1 cellular context compared by ENCODE assay signal in genomic region chr2:202871161-202872141, GRCh38.
TF ChIP-seq lines count a peak whose summit lies in the region.

TSS of gene ICA1L (minus strand) at chr2:202871766. CDS start at chr2:202829009, 42,757 bp downstream.

TF ChIP-seq in HepG2, 621 proteins besides CTCF, POLR2A, EP300 and RAD21 (continued from another document and continues in another):
- TF ChIP-seq USF2 (IDR thresholded peaks at IDR 0.05; ENCODE audit: low read depth, low read length) = no peak
- no peak; the same call in 1 of the 2 replicates for TF ChIP-seq USF2 (CRISPR knock-in tag; IDR thresholded peaks at IDR 0.05; ENCODE audit: borderline replicate concordance)
- no peak for TF ChIP-seq POLR2G (IDR thresholded peaks at IDR 0.05; ENCODE audit: low read depth, low read length)
- no peak for TF ChIP-seq ZNF672 (CRISPR knock-in tag; IDR thresholded peaks at IDR 0.05)
- no peak for TF ChIP-seq BRF2 (CRISPR knock-in tag; IDR thresholded peaks at IDR 0.05)
- TF ChIP-seq MATR3 (CRISPR knock-in tag; IDR thresholded peaks at IDR 0.05) = no peak
- TF ChIP-seq AHDC1 (CRISPR knock-in tag; IDR thresholded peaks at IDR 0.05; ENCODE audit: borderline replicate concordance) = no peak
- TF ChIP-seq ZNF567 (CRISPR knock-in tag; IDR thresholded peaks at IDR 0.05; ENCODE audit: borderline replicate concordance) = no peak
- 0 out of 2 replicates have a peak, but pooled peaks have one; percentile 40 for TF ChIP-seq LRRFIP1 (CRISPR knock-in tag; conservative IDR thresholded peaks at IDR 0.05)
- no peak for TF ChIP-seq KDM1A (CRISPR knock-in tag; IDR thresholded peaks at IDR 0.05)
- no peak for TF ChIP-seq HOMEZ (CRISPR knock-in tag; IDR thresholded peaks at IDR 0.05; ENCODE audit: low read depth)
- no peak for TF ChIP-seq ATAD3A (CRISPR knock-in tag; IDR thresholded peaks at IDR 0.05)
- TF ChIP-seq ZNF142 (CRISPR knock-in tag; IDR thresholded peaks at IDR 0.05) = peak; percentile 66; the same call in 1 of the 2 replicates
- peak; percentile 80 for TF ChIP-seq ARHGAP35 (CRISPR knock-in tag; IDR thresholded peaks at IDR 0.05; ENCODE audit: borderline replicate concordance)
- peak; percentile 15; the same call in 1 of the 2 replicates for TF ChIP-seq MAFG (CRISPR knock-in tag; IDR thresholded peaks at IDR 0.05)
- no peak for TF ChIP-seq ZBTB34 (CRISPR knock-in tag; IDR thresholded peaks at IDR 0.05)
- TF ChIP-seq ZNF367 (CRISPR knock-in tag; IDR thresholded peaks at IDR 0.05; ENCODE audit: borderline replicate concordance) = no peak
- TF ChIP-seq ZSCAN5A (CRISPR knock-in tag; IDR thresholded peaks at IDR 0.05; ENCODE audit: borderline replicate concordance) = no peak
- TF ChIP-seq JUN (CRISPR knock-in tag; IDR thresholded peaks at IDR 0.05) = no peak
- TF ChIP-seq ZNF607 (CRISPR knock-in tag; IDR thresholded peaks at IDR 0.05; ENCODE audit: borderline replicate concordance) = peak; percentile 60; the same call in 1 of the 2 replicates
- no peak for TF ChIP-seq ATF1 (CRISPR knock-in tag; IDR thresholded peaks at IDR 0.05)
- 0 out of 2 replicates have a peak, but pooled peaks have one; percentile 41 for TF ChIP-seq MAF1 (CRISPR knock-in tag; IDR thresholded peaks at IDR 0.05; ENCODE audit: borderline replicate concordance)
- TF ChIP-seq KAT7 (CRISPR knock-in tag; IDR thresholded peaks at IDR 0.05; ENCODE audit: borderline replicate concordance) = 0 out of 2 replicates have a peak, but pooled peaks have one; percentile 41
- peak; percentile 71 for TF ChIP-seq TBX2 (CRISPR knock-in tag; IDR thresholded peaks at IDR 0.05; ENCODE audit: borderline replicate concordance)
- peak; percentile 48 for TF ChIP-seq ZNF777 (CRISPR knock-in tag; IDR thresholded peaks at IDR 0.05)
- TF ChIP-seq MED13 (CRISPR knock-in tag; IDR thresholded peaks at IDR 0.05) = no peak
- peak; percentile 70; the same call in 1 of the 2 replicates for TF ChIP-seq CAMTA2 (CRISPR knock-in tag; IDR thresholded peaks at IDR 0.05; ENCODE audit: borderline replicate concordance)
- 0 out of 2 replicates have a peak, but pooled peaks have one; percentile 23 for TF ChIP-seq DDIT3 (CRISPR knock-in tag; IDR thresholded peaks at IDR 0.05)
- TF ChIP-seq MED1 (CRISPR knock-in tag; IDR thresholded peaks at IDR 0.05) = peak; percentile 14; the same call in 1 of the 2 replicates
- peak; percentile 91 for TF ChIP-seq ZFX (CRISPR knock-in tag; IDR thresholded peaks at IDR 0.05; ENCODE audit: low read depth)
- no peak for TF ChIP-seq ZSCAN21 (CRISPR knock-in tag; IDR thresholded peaks at IDR 0.05; ENCODE audit: borderline replicate concordance)
- no peak; the same call in 1 of the 2 replicates for TF ChIP-seq ZNF430 (CRISPR knock-in tag; IDR thresholded peaks at IDR 0.05)
- TF ChIP-seq ARNTL (CRISPR knock-in tag; IDR thresholded peaks at IDR 0.05) = peak; percentile 25; the same call in 1 of the 2 replicates
